In genomic region chr3:45687828-45688193, GRCh38 we compare ENCODE assay signal across 8 cellular contexts. TPM values are rescaled to one million over a fixed set of nuclear protein-coding genes. Genes with fewer than 3 reads are reported as not detected.
DNase-seq lines count a peak whose midpoint lies in the region; ATAC-seq and TF ChIP-seq lines count a peak whose summit lies in the region.

No MANE protein-coding gene starts in this region.

- peak overlapping the region; percentile 50 for H3K27ac Mint-ChIP-seq in activated CD8-positive, alpha-beta T cell treated with anti-CD3 and anti-CD28 coated beads, Interleukin-2, amount 10 ng/mL, durations not matched to agents 7 days and 5 days
- peak overlapping the region in 4 of 6 donors; percentile 74 to 95 (median 86) for H3K27ac Mint-ChIP-seq in immature natural killer cell

- intact Hi-C loops in heart left ventricle (cut with DNase I) = no loop called here
- intact Hi-C loops in left cardiac atrium (cut with DNase I) = no loop called here
- intact Hi-C loops in upper lobe of right lung (cut with DNase I) = no loop called here

- H3K27me3 Mint-ChIP-seq in activated CD8-positive, alpha-beta T cell treated with anti-CD3 and anti-CD28 coated beads, Interleukin-2, amount 10 ng/mL, durations not matched to agents 7 days and 5 days (ENCODE audit: low read depth) = peaks cover 3% of the 10 kb centered on the region
- peaks cover 14 to 24% (median 19%) of the 10 kb centered on the region in 3 donors for H3K27me3 Mint-ChIP-seq in immature natural killer cell (ENCODE audit: low read depth in 3 of 3)

- peak overlapping the region in 4 of 12 donors; percentile 91 to 97 (median 94) for H3K27ac ChIP-seq in heart left ventricle
- H3K27ac ChIP-seq in upper lobe of right lung = no peak overlapping the region

- H3K4me1 Mint-ChIP-seq in activated CD8-positive, alpha-beta T cell treated with anti-CD3 and anti-CD28 coated beads, Interleukin-2, amount 10 ng/mL, durations not matched to agents 7 days and 5 days (ENCODE audit: low read depth) = peaks cover 35% of the 10 kb centered on the region
- peaks cover 42 to 45% of the 10 kb centered on the region in 2 donors for H3K4me1 Mint-ChIP-seq in immature natural killer cell

- POLR2A ChIA-PET in activated CD8-positive, alpha-beta T cell treated with anti-CD3 and anti-CD28 coated beads, Interleukin-2, amount 10 ng/mL, durations not matched to agents 7 days and 5 days (lab: Charles Lee) = interaction anchor here (0.7 to 1.8 kb wide), 2 partner anchors 10 to 20 kb away, joined by 5 to 6 read pairs; no protein-coding TSS in a partner anchor

- peaks cover 7 to 45% (median 28%) of the 10 kb centered on the region in 12 donors for H3K4me1 ChIP-seq in heart left ventricle
- peaks cover 24% of the 10 kb centered on the region for H3K4me1 ChIP-seq in upper lobe of right lung

- H3K36me3 Mint-ChIP-seq in activated CD8-positive, alpha-beta T cell treated with anti-CD3 and anti-CD28 coated beads, Interleukin-2, amount 10 ng/mL, durations not matched to agents 7 days and 5 days (ENCODE audit: low read depth) = peaks cover 28% of the 10 kb centered on the region
- peaks cover 8 to 13% (median 12%) of the 10 kb centered on the region in 3 donors for H3K36me3 Mint-ChIP-seq in immature natural killer cell

- TF ChIP-seq POLR2A in heart left ventricle (IDR thresholded peaks at IDR 0.05) = no peak

- peaks cover 0 to 10% (median 2%) of the 10 kb centered on the region in 9 donors for H3K36me3 ChIP-seq in heart left ventricle
- H3K36me3 ChIP-seq in upper lobe of right lung = peaks cover 4% of the 10 kb centered on the region

- peaks cover 0 to 8% (median 0%) of the 10 kb centered on the region in 12 donors for H3K9me3 ChIP-seq in heart left ventricle
- no peaks in the 10 kb centered on the region for H3K9me3 ChIP-seq in upper lobe of right lung

- TF ChIP-seq CTCF in heart left ventricle (IDR thresholded peaks at IDR 0.05) (no peak), upper lobe of right lung (IDR thresholded peaks at IDR 0.05) (no peak)

- ATAC-seq in heart left ventricle = no peak
- no peak for ATAC-seq in left cardiac atrium
- no peak for ATAC-seq in activated CD8-positive, alpha-beta T cell treated with anti-CD3 and anti-CD28 coated beads, Interleukin-2, amount 10 ng/mL, durations not matched to agents 7 days and 5 days
- ATAC-seq in upper lobe of right lung = no peak
- ATAC-seq in HG03097 (IDR thresholded peaks at IDR 0.05; ENCODE audit: low FRiP score, unreplicated experiment) = no peak
- ATAC-seq in GM18868 (IDR thresholded peaks at IDR 0.05; ENCODE audit: unreplicated experiment) = no peak

- CTCF ChIA-PET in activated CD8-positive, alpha-beta T cell treated with anti-CD3 and anti-CD28 coated beads, Interleukin-2, amount 10 ng/mL, durations not matched to agents 7 days and 5 days (lab: Charles Lee) = interaction anchor here (1.8 to 3.8 kb wide), 2 partner anchors 10 to 28 kb away, joined by 9 to 32 read pairs; no protein-coding TSS in a partner anchor

- peak overlapping the region; percentile 85 for H3K4me3 Mint-ChIP-seq in activated CD8-positive, alpha-beta T cell treated with anti-CD3 and anti-CD28 coated beads, Interleukin-2, amount 10 ng/mL, durations not matched to agents 7 days and 5 days
- peak overlapping the region; percentile 65 to 92 (median 86) for H3K4me3 Mint-ChIP-seq in immature natural killer cell

- no peaks in the 10 kb centered on the region for H3K9me3 Mint-ChIP-seq in activated CD8-positive, alpha-beta T cell treated with anti-CD3 and anti-CD28 coated beads, Interleukin-2, amount 10 ng/mL, durations not matched to agents 7 days and 5 days (ENCODE audit: insufficient read depth)
- H3K9me3 Mint-ChIP-seq in immature natural killer cell = peaks cover 0 to 5% (median 2%) of the 10 kb centered on the region in 6 donors

- no peak for DNase-seq in heart left ventricle
- DNase-seq in left cardiac atrium = no peak
- DNase-seq in activated CD8-positive, alpha-beta T cell treated with anti-CD3 and anti-CD28 coated beads, Interleukin-2, amount 10 ng/mL, durations not matched to agents 7 days and 5 days = no peak
- DNase-seq in immature natural killer cell = no peak
- no peak for DNase-seq in upper lobe of right lung
- no peak for DNase-seq in activated CD4-positive, alpha-beta T cell treated with anti-CD3 and anti-CD28 coated beads for 1 hour

- H3K27me3 ChIP-seq in heart left ventricle (no peaks in the 10 kb centered on the region), upper lobe of right lung (no peaks in the 10 kb centered on the region)

- 40 to 47% (median 44%) methylated on average over 4 of the region's 4 CpGs for WGBS in heart left ventricle, 4 donors

- H3K4me3 ChIP-seq in heart left ventricle (peak overlapping the region in 9 of 12 donors; percentile 73 to 97 (median 92)), upper lobe of right lung (peak overlapping the region; percentile 96)

RNA-seq across cellular contexts. Expression of gene SACM1L, which starts 1.4 kb away (rescaled TPM):
- 10 to 100 TPM; 12.6 to 35.3 (median 22.3) TPM for total RNA-seq in heart left ventricle
- 10 to 100 TPM; 15.1 to 25.7 TPM for polyA plus RNA-seq in heart left ventricle
- total RNA-seq in left cardiac atrium = 10 to 100 TPM; 26.9 to 32.1 TPM
- 10 to 100 TPM; 89.8 to 96.4 TPM for total RNA-seq in activated CD8-positive, alpha-beta T cell treated with anti-CD3 and anti-CD28 coated beads, Interleukin-2, amount 10 ng/mL, durations not matched to agents 7 days and 5 days
- polyA plus RNA-seq in immature natural killer cell = 10 to 100 TPM; 29.8 to 67.9 (median 33.8) TPM
- 77.1 TPM for total RNA-seq in upper lobe of right lung
